In genomic region chr11:44741976-44742375, GRCh38 we compare ENCODE assay signal across 21 cellular contexts. TPM values are rescaled to one million over a fixed set of nuclear protein-coding genes. Genes with fewer than 3 reads are reported as not detected.
DNase-seq lines count a peak whose midpoint lies in the region; ATAC-seq, FAIRE-seq and TF ChIP-seq lines count a peak whose summit lies in the region.
"Had no signal": no experiment of that assay in that cellular context is flagged by ENCODE, and none has a peak within 500 bp of the region (broad histone marks: within the 10 kb centered on the region; RNA-seq: fewer than 3 reads in every experiment).

No MANE protein-coding gene starts in this region.

- no peak overlapping the region for H3K4me3 ChIP-seq in HepG2 (replicated peaks in 1 of 3; ENCODE audit: insufficient read depth in 1 of 3, low read depth in 2 of 3, low read length in 3 of 3)
- H3K4me3 ChIP-seq in right lobe of liver, result no peak overlapping the region
- H3K4me3 ChIP-seq in H1 (ENCODE audit: extremely low read depth in 1 of 4, insufficient read depth in 2 of 4, low read depth in 3 of 4, low read length in 4 of 4), result no peak overlapping the region; a peak in 1 of 8 replicates
- no peak overlapping the region for H3K4me3 ChIP-seq in muscle layer of colon (ENCODE audit: low read depth in 1 of 2, low read length in 2 of 2)
- no peak overlapping the region for H3K4me3 ChIP-seq in stomach
- H3K4me3 ChIP-seq: BLaER1, PC-9, SJSA1 had no signal

- H4K5ac ChIP-seq in H1 (ENCODE audit: insufficient read length, low read depth, low read length), result no peak overlapping the region

- CTCF ChIA-PET in HepG2 (lab: Yijun Ruan, JAX; ENCODE audit: low intra/inter-chr PET ratio, low total read pairs), result no interaction called here
- CTCF ChIA-PET in H1 (lab: Charles Lee; ENCODE audit: partially characterized antibody), result interaction anchor here (0.7 to 10.3 kb wide), 11 partner anchors 11 to 153 kb away, joined by 3 to 63 read pairs (median 4); no protein-coding TSS in a partner anchor

- no peak overlapping the region for H3K4ac ChIP-seq in H1 (replicated peaks; ENCODE audit: insufficient read length, low read depth, low read length)

- ATAC-seq in HepG2, result no peak
- no peak for ATAC-seq in right lobe of liver
- ATAC-seq in GM19455 (IDR thresholded peaks at IDR 0.05; ENCODE audit: unreplicated experiment), result no peak
- ATAC-seq in HG02852 (IDR thresholded peaks at IDR 0.05; ENCODE audit: unreplicated experiment), result no peak

- H2BK15ac ChIP-seq in H1 (ENCODE audit: low read length), result no peak overlapping the region

- H3K27me3 ChIP-seq in HepG2 (ENCODE audit: control insufficient read depth in 1 of 2, insufficient read depth in 2 of 2, low read length in 2 of 2) (peaks cover 5 to 26% of the 10 kb centered on the region in 2 experiments), right lobe of liver (no peaks in the 10 kb centered on the region), H1 (replicated peaks in 1 of 4; ENCODE audit: control insufficient read depth in 3 of 4, extremely low read depth in 1 of 4, insufficient read depth in 3 of 4, low read length in 3 of 4) (peaks cover 0 to 12% (median 3%) of the 10 kb centered on the region in 4 experiments; a peak in 3 of 7 replicates), muscle layer of colon (ENCODE audit: control insufficient read depth in 1 of 2, insufficient read depth in 2 of 2, low read length in 2 of 2) (no peaks in the 10 kb centered on the region), stomach (peaks cover 0 to 8% (median 0%) of the 10 kb centered on the region in 3 donors)
- H3K27me3 ChIP-seq: BLaER1 had no signal

- TF ChIP-seq EP300 in HepG2 (IDR thresholded peaks at IDR 0.05; ENCODE audit: low read depth in 2 of 2, low read length in 2 of 2) (no peak), HepG2 (CRISPR knock-in tag; IDR thresholded peaks at IDR 0.05; ENCODE audit: borderline replicate concordance) (no peak), H1 (IDR thresholded peaks at IDR 0.05; ENCODE audit: borderline replicate concordance in 1 of 2, low read depth in 2 of 2, low read length in 2 of 2) (no peak), stomach (IDR thresholded peaks at IDR 0.05) (no peak)

- H3K23ac ChIP-seq in H1 (ENCODE audit: insufficient read length), result no peak overlapping the region

- no peak overlapping the region for H4K8ac ChIP-seq in H1 (ENCODE audit: extremely low read depth, insufficient read depth, low read length)

- BruUV-seq in HepG2 (replicated peaks; lab: Mats Ljungman, UMichigan), result no TSS peak

- in situ Hi-C loops in HepG2 (cut with HindIII; ENCODE audit: extremely low pct_ligation_motif_present, low pct_unique_long_range_greater_than_20kb), result no loop called here

- H2AFZ ChIP-seq in HepG2 (ENCODE audit: low read length) (no peak overlapping the region), H1 (ENCODE audit: low read length) (no peak overlapping the region)
- H2AFZ ChIP-seq: PC-9 had no signal

- no peak overlapping the region for H3K27ac ChIP-seq in HepG2 (ENCODE audit: extremely low read length, insufficient read depth, low read length)
- H3K27ac ChIP-seq in right lobe of liver, result no peak overlapping the region
- no peak overlapping the region for H3K27ac ChIP-seq in H1 (ENCODE audit: low read depth, low read length)
- H3K27ac ChIP-seq in muscle layer of colon (ENCODE audit: low read depth, low read length), result peak overlapping the region; percentile 60
- H3K27ac ChIP-seq in stomach, result no peak overlapping the region
- H3K27ac ChIP-seq: BLaER1, PC-9, SJSA1 had no signal

- no peak overlapping the region for H3K14ac ChIP-seq in H1 (ENCODE audit: insufficient read length)

- H2BK12ac ChIP-seq in H1 (ENCODE audit: low read depth, low read length), result peak overlapping the region; percentile 75; the same call in 1 of the 2 replicates

- TF ChIP-seq POLR2A in HepG2 (IDR thresholded peaks at IDR 0.05; ENCODE audit: insufficient read depth in 1 of 2, low read depth in 2 of 2, low read length in 2 of 2) (no peak), right lobe of liver (IDR thresholded peaks at IDR 0.05) (no peak), H1 (IDR thresholded peaks at IDR 0.05; ENCODE audit: control extremely low read depth in 1 of 2, low read depth in 2 of 2, low read length in 2 of 2) (no peak), stomach (IDR thresholded peaks at IDR 0.05) (no peak)

- POLR2A ChIA-PET in HepG2 (lab: Yijun Ruan, JAX), result no interaction called here
- POLR2A ChIA-PET in H1 (lab: Charles Lee; ENCODE audit: partially characterized antibody), result interaction anchor here (0.7 to 1.8 kb wide), 7 partner anchors 12 to 198 kb away, joined by 3 to 6 read pairs (median 4); no protein-coding TSS in a partner anchor

- FAIRE-seq in HepG2 (lab: Jason Lieb, UNC), result no peak
- no peak for FAIRE-seq in H1 (lab: Jason Lieb, UNC)
- FAIRE-seq: A204.1, D721Med had no signal

- no peaks in the 10 kb centered on the region for H3K79me2 ChIP-seq in HepG2 (ENCODE audit: insufficient read depth, low read length)
- no peaks in the 10 kb centered on the region for H3K79me2 ChIP-seq in H1 (ENCODE audit: control insufficient read depth in 1 of 2, insufficient read depth in 2 of 2, low read length in 2 of 2)

- peak overlapping the region; percentile 19 for H2BK120ac ChIP-seq in H1 (replicated peaks; ENCODE audit: low read depth, low read length)

- no peaks in the 10 kb centered on the region for H3K79me1 ChIP-seq in H1 (ENCODE audit: low read depth, low read length)

- 0 out of 2 replicates have a peak, but pooled peaks cover 2% of the 10 kb centered on the region for H3K23me2 ChIP-seq in H1 (ENCODE audit: low read depth, low read length)

- 0 out of 2 replicates have a peak, but pooled peaks cover 2% of the 10 kb centered on the region for H4K20me1 ChIP-seq in HepG2 (ENCODE audit: insufficient read depth, low read length)
- H4K20me1 ChIP-seq in H1 (replicated peaks in 1 of 2; ENCODE audit: control insufficient read depth in 1 of 2, insufficient read depth in 2 of 2, low read length in 2 of 2), result no peaks in the 10 kb centered on the region
- H4K20me1 ChIP-seq: BLaER1 had no signal

- TF ChIP-seq CTCF in HepG2 (CRISPR knock-in tag; IDR thresholded peaks at IDR 0.05) (no peak), right lobe of liver (IDR thresholded peaks at IDR 0.05) (no peak), H1 (IDR thresholded peaks at IDR 0.05; ENCODE audit: control extremely low read depth in 1 of 3, insufficient read depth in 1 of 3, low read depth in 1 of 3, low read length in 3 of 3) (no peak), stomach (IDR thresholded peaks at IDR 0.05) (no peak)

- peak overlapping the region; percentile 94; the same call in 1 of the 2 replicates for H2BK5ac ChIP-seq in H1 (ENCODE audit: low read depth, low read length)

- H3K9me3 ChIP-seq in HepG2 (ENCODE audit: low read length), result no peaks in the 10 kb centered on the region
- no peaks in the 10 kb centered on the region for H3K9me3 ChIP-seq in right lobe of liver
- no peaks in the 10 kb centered on the region for H3K9me3 ChIP-seq in H1 (ENCODE audit: insufficient read depth in 2 of 2, low read depth in 1 of 2, low read length in 1 of 2)
- H3K9me3 ChIP-seq in muscle layer of colon (ENCODE audit: low read length), result no peaks in the 10 kb centered on the region
- H3K9me3 ChIP-seq in stomach, result no peaks in the 10 kb centered on the region
- H3K9me3 ChIP-seq: BLaER1, SJSA1 had no signal

- H2AK5ac ChIP-seq in H1 (ENCODE audit: low read depth, low read length), result 0 out of 2 replicates have a peak overlapping the region, but pooled peaks have one; percentile 43

- peak overlapping the region; percentile 65; the same call in 1 of the 2 replicates for H3K18ac ChIP-seq in H1 (ENCODE audit: extremely low read depth, low read length)

- intact Hi-C loops in HepG2 (cut with micrococcal nuclease; ENCODE audit: unreplicated experiment), result no loop called here
- intact Hi-C loops in right lobe of liver (cut with DNase I), result no loop called here
- intact Hi-C loops in stomach (cut with DNase I; ENCODE audit: low total_unique reads), result no loop called here

- no peak overlapping the region for H3K9ac ChIP-seq in HepG2 (ENCODE audit: insufficient read depth, low read depth, low read length)
- H3K9ac ChIP-seq in H1 (replicated peaks in 1 of 4; ENCODE audit: extremely low read depth in 1 of 4, low read depth in 3 of 4, low read length in 3 of 4), result no peak overlapping the region
- no peak overlapping the region for H3K9ac ChIP-seq in muscle layer of colon (ENCODE audit: low read length)
- H3K9ac ChIP-seq: BLaER1 had no signal

- peak overlapping the region; percentile 92 for H2BK20ac ChIP-seq in H1 (ENCODE audit: low read length)

- no peaks in the 10 kb centered on the region for H3K36me3 ChIP-seq in HepG2 (replicated peaks in 1 of 2; ENCODE audit: control insufficient read depth in 1 of 2, insufficient read depth in 2 of 2, low read length in 2 of 2)
- no peaks in the 10 kb centered on the region for H3K36me3 ChIP-seq in right lobe of liver
- no peaks in the 10 kb centered on the region for H3K36me3 ChIP-seq in H1 (ENCODE audit: control insufficient read depth in 2 of 4, insufficient read depth in 4 of 4, low read length in 3 of 4)
- H3K36me3 ChIP-seq in muscle layer of colon (ENCODE audit: insufficient read depth, low read length), result peaks cover 11% of the 10 kb centered on the region
- H3K36me3 ChIP-seq in stomach, result no peaks in the 10 kb centered on the region
- H3K36me3 ChIP-seq: BLaER1, SJSA1 had no signal

- no peak overlapping the region for H4K91ac ChIP-seq in H1 (replicated peaks; ENCODE audit: insufficient read length, low read length)

- WGBS in HepG2 (ENCODE audit: low lambda C conversion rate), result 33% methylated on average over 4 of the region's 4 CpGs
- WGBS in right lobe of liver (ENCODE audit: insufficient coverage, low coverage, low lambda C conversion rate, missing lambda C conversion rate), result 82% methylated on average over 4 of the region's 4 CpGs
- 58% methylated on average over 4 of the region's 4 CpGs; no CpG with 5 or more reads in 1 of the 2 experiments for WGBS in H1 (ENCODE audit: extremely low coverage in 1 of 2, insufficient coverage in 1 of 2, insufficient read length in 1 of 2, insufficient replicate concordance in 2 of 2, low coverage in 1 of 2, low lambda C conversion rate in 2 of 2, missing lambda C conversion rate in 1 of 2), 2 experiments
- WGBS in stomach, 5 donors, result 74 to 84% (median 76%) methylated on average over 4 of the region's 4 CpGs

- TF ChIP-seq RAD21 in HepG2 (CRISPR knock-in tag; IDR thresholded peaks at IDR 0.05), result no peak
- no peak for TF ChIP-seq RAD21 in H1 (IDR thresholded peaks at IDR 0.05 in 1 of 2, conservative IDR thresholded peaks at IDR 0.05 in 1 of 2; ENCODE audit: low read depth in 2 of 2, low read length in 2 of 2)

- H3K4me2 ChIP-seq in HepG2 (ENCODE audit: low read depth, low read length) (no peak overlapping the region), H1 (ENCODE audit: insufficient read depth in 1 of 2, low read depth in 2 of 2, low read length in 2 of 2) (peak overlapping the region in 1 of 2 experiments; percentile 36; a peak in 2 of 4 replicates)
- H3K4me2 ChIP-seq: PC-9 had no signal

- no peak overlapping the region for H3K56ac ChIP-seq in H1 (replicated peaks; ENCODE audit: insufficient read length, low read depth, low read length)

- no peaks in the 10 kb centered on the region for H3K4me1 ChIP-seq in HepG2 (ENCODE audit: insufficient read depth, low read length)
- no peaks in the 10 kb centered on the region for H3K4me1 ChIP-seq in right lobe of liver
- H3K4me1 ChIP-seq in H1 (replicated peaks in 1 of 4; ENCODE audit: control insufficient read depth in 3 of 4, insufficient read depth in 4 of 4, low read length in 3 of 4), result peaks cover 12 to 25% (median 17%) of the 10 kb centered on the region in 4 experiments
- H3K4me1 ChIP-seq in muscle layer of colon (ENCODE audit: insufficient read depth, low read length), result peaks cover 51% of the 10 kb centered on the region
- H3K4me1 ChIP-seq in stomach, result peaks cover 0 to 55% (median 15%) of the 10 kb centered on the region in 4 donors
- H3K4me1 ChIP-seq: SJSA1 had no signal

- DNase-seq in HepG2 (ENCODE audit: low spot score) (no peak), right lobe of liver (no peak), H1 (ENCODE audit: low read depth in 1 of 2, low spot score in 2 of 2) (no peak), stomach (no peak)
- DNase-seq: CD4-positive, CD25-positive, alpha-beta regulatory T cell; DMS53; NCI-H1048; NCI-H1417; NCI-H1694; NCI-H2029 treated with DMSO at 0.1 percent for 48 hours; NCI-H446 treated with DMSO at 0.1 percent for 48 hours; NCI-H526 treated with DMSO at 0.1 percent for 48 hours; PC-9; Right ventricle myocardium superior had no signal

RNA-seq across cellular contexts. Expression of gene TSPAN18, which starts 15.2 kb away (rescaled TPM):
- not detected in 2 replicates for total RNA-seq in HepG2 (2016; rRNA removed; fragmentation: Illumina TruSeq; extraction: Trizol)
- total RNA-seq in HepG2 (2016; cell fraction: cytosol; rRNA removed; fragmentation: Illumina TruSeq; extraction: Trizol; ENCODE audit: low read depth), result not detected in 2 replicates
- not detected in 2 replicates for total RNA-seq in HepG2 (2016; cell fraction: insoluble cytoplasmic fraction; rRNA removed; fragmentation: Illumina TruSeq; extraction: Trizol)
- total RNA-seq in HepG2 (2016; cell fraction: membrane; rRNA removed; fragmentation: Illumina TruSeq; extraction: Trizol), result not detected in 2 replicates
- total RNA-seq in HepG2 (2016; cell fraction: nucleus; rRNA removed; fragmentation: Illumina TruSeq; extraction: Trizol), result not detected in 2 replicates
- not detected in 2 replicates for polyA plus RNA-seq in HepG2 (2011; rRNA removed)
- not detected in 2 replicates for polyA plus RNA-seq in HepG2 (2011; cell fraction: cytosol; rRNA removed)
- polyA plus RNA-seq in HepG2 (2011; cell fraction: nucleus; rRNA removed), result not detected in 2 replicates
- polyA plus RNA-seq in HepG2 (2012), result not detected in 2 replicates
- not detected in 2 replicates for polyA plus RNA-seq in HepG2 (2016; cell fraction: cytosol; fragmentation: Illumina TruSeq; extraction: Trizol; ENCODE audit: low read depth)
- not detected in 2 replicates for polyA plus RNA-seq in HepG2 (2016; cell fraction: insoluble cytoplasmic fraction; fragmentation: Illumina TruSeq; extraction: Trizol; ENCODE audit: low read depth)
- not detected in 2 replicates for polyA plus RNA-seq in HepG2 (2016; cell fraction: membrane; fragmentation: Illumina TruSeq; extraction: Trizol; ENCODE audit: low read depth)
- not detected in 2 replicates for polyA plus RNA-seq in HepG2 (2016; cell fraction: nucleus; fragmentation: Illumina TruSeq; extraction: Trizol; ENCODE audit: insufficient read depth, low read depth)
- polyA minus RNA-seq in HepG2 (2011; rRNA and poly(A)+ RNA removed; ENCODE audit: low replicate concordance), result not detected in 2 replicates
- not detected in 2 replicates for polyA minus RNA-seq in HepG2 (2011; cell fraction: cytosol; rRNA and poly(A)+ RNA removed)
- not detected in 2 replicates for polyA minus RNA-seq in HepG2 (2011; cell fraction: nucleus; rRNA and poly(A)+ RNA removed)
- 10 to 100 TPM in 1 of 6 experiments, 1 to 10 TPM in 5; 3.4 to 10.6 (median 5.3) TPM for total RNA-seq in right lobe of liver
- total RNA-seq in H1 (2021; fragmentation: NEBNext Ultra II Directional; extraction: Animal tissue kit (Norgen Biotek cat#: 25700)), result 8.8 and 10.2 TPM in 2 replicates
- 5.2 and 7.0 TPM in 2 replicates for polyA plus RNA-seq in H1 (2011; rRNA removed)
- polyA plus RNA-seq in H1 (2011; cell fraction: cytosol; rRNA removed), result 2.8 TPM
- 5.7 TPM for polyA plus RNA-seq in H1 (2011; cell fraction: nucleus; rRNA removed)
- polyA plus RNA-seq in H1 (2012, experiment 1 of 2), result 9.6 to 10.3 TPM (median 10.0 TPM) in 4 replicates
- 8.6 TPM for polyA plus RNA-seq in H1 (2012, experiment 2 of 2)
- 14.5 TPM for polyA plus RNA-seq in H1 (2013, experiment 1 of 2)
- 15.6 TPM for polyA plus RNA-seq in H1 (2013, experiment 2 of 2)
- 4.0 and 5.8 TPM in 2 replicates for polyA minus RNA-seq in H1 (2011; rRNA and poly(A)+ RNA removed)
- 2.6 TPM for polyA minus RNA-seq in H1 (2011; cell fraction: cytosol; rRNA and poly(A)+ RNA removed)
- 6.3 TPM for polyA minus RNA-seq in H1 (2011; cell fraction: nucleus; rRNA and poly(A)+ RNA removed)
- 10 to 100 TPM in 4 of 5 donors, 1 to 10 TPM in 1; 9.1 to 60.3 (median 25.9) TPM for total RNA-seq in stomach
- polyA plus RNA-seq in stomach, result 1 to 10 TPM; 2.1 to 6.6 (median 2.3) TPM
- total RNA-seq: PC-9 had no signal
